Comparison of ENCODE assay signal across 1 cellular context in genomic region chr1:59697138-59697811, GRCh38.
TF ChIP-seq lines count a peak whose summit lies in the region.

No MANE protein-coding gene starts in this region.

TF ChIP-seq in WTC11, 78 proteins besides CTCF, POLR2A, EP300 and RAD21 (continued from another document):
- TF ChIP-seq ZNF532 (CRISPR knock-in tag; IDR thresholded peaks at IDR 0.05; ENCODE audit: borderline replicate concordance) (no peak), ZNF396 (CRISPR knock-in tag; IDR thresholded peaks at IDR 0.05; ENCODE audit: borderline replicate concordance) (no peak), CREM (CRISPR knock-in tag; IDR thresholded peaks at IDR 0.05) (no peak), MYBL2 (CRISPR knock-in tag; IDR thresholded peaks at IDR 0.05) (no peak), SP1 (CRISPR knock-in tag; conservative IDR thresholded peaks at IDR 0.05) (no peak), NFATC4 (CRISPR knock-in tag; IDR thresholded peaks at IDR 0.05) (no peak), TCF7 (CRISPR knock-in tag; IDR thresholded peaks at IDR 0.05; ENCODE audit: low read depth) (no peak), E2F5 (CRISPR knock-in tag; IDR thresholded peaks at IDR 0.05) (no peak), PREB (CRISPR knock-in tag; IDR thresholded peaks at IDR 0.05; ENCODE audit: borderline replicate concordance) (no peak)
